In the genomic region with DNA sequence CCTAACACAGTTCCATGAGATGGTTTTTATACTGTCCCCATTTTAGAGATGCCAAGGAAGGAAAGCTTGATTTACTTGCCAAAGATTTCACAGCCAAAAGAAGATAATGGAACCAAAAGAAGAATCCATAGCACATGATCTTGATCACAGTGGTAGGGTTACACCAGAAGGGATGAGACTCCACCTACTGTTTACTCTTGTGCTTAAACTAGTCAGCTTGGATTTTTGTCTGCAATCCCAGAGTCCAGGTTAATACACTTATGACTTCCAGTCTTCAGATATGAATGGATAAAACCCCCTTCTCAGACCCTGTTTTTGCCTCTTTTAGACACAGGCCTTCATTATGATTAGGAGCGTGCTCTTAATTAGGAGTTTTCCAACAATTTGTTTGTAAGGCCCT, we compare ENCODE assay signal across 8 cellular contexts.
A peak's percentile ranks its signal among the peaks of the same experiment; 100 is the strongest.
DNase-seq lines count a peak whose midpoint lies in the region; ATAC-seq and TF ChIP-seq lines count a peak whose summit lies in the region.

No MANE protein-coding gene starts in this region.

- in situ Hi-C loops in mammary epithelial cell (cut with MboI; ENCODE audit: low sequenced_read_pairs in 2 of 2), result no loop called here

- H2AK5ac ChIP-seq in mesenchymal stem cell (ENCODE audit: low read length, severe bottlenecking), result no peak overlapping the region

- H3K4me3 Mint-ChIP-seq in mesothelial cell of epicardium, result no peak overlapping the region

- H2AFZ ChIP-seq in DND-41 (ENCODE audit: low read depth, low read length) (no peak overlapping the region), mammary epithelial cell (ENCODE audit: low read depth, low read length) (no peak overlapping the region), mesenchymal stem cell (ENCODE audit: low read depth, low read length) (no peak overlapping the region)

- no peak overlapping the region for H3K14ac ChIP-seq in mesenchymal stem cell (ENCODE audit: low read length in 2 of 2)

- H3K79me2 ChIP-seq in DND-41 (ENCODE audit: insufficient read depth, low read length) (no peaks in the 10 kb centered on the region), mammary epithelial cell (ENCODE audit: insufficient read depth, low read length) (no peaks in the 10 kb centered on the region)

- H3K4me3 ChIP-seq in DND-41 (ENCODE audit: low read depth in 1 of 2, low read length in 2 of 2) (no peak overlapping the region), mammary epithelial cell (replicated peaks in 1 of 3; ENCODE audit: insufficient read depth in 1 of 3, low read depth in 2 of 3, low read length in 3 of 3) (no peak overlapping the region), mesenchymal stem cell (ENCODE audit: insufficient read depth in 1 of 2, low read depth in 1 of 2, low read length in 2 of 2) (no peak overlapping the region)

- H4K20me1 ChIP-seq in DND-41 (ENCODE audit: insufficient read depth, low read length) (no peaks in the 10 kb centered on the region), mammary epithelial cell (ENCODE audit: insufficient read depth, low read length) (no peaks in the 10 kb centered on the region)

- no peak overlapping the region for H3K9ac ChIP-seq in DND-41 (ENCODE audit: low read depth, low read length)
- H3K9ac ChIP-seq in mammary epithelial cell (ENCODE audit: insufficient read depth, low read length), result no peak overlapping the region
- H3K9ac ChIP-seq in mesenchymal stem cell (ENCODE audit: low read length), result peak overlapping the region; percentile 3

- H3K23ac ChIP-seq in mesenchymal stem cell (ENCODE audit: low read length in 2 of 2), result no peak overlapping the region

- no peak overlapping the region for H3K27ac ChIP-seq in DND-41 (ENCODE audit: low read length)
- H3K27ac ChIP-seq in mammary epithelial cell (ENCODE audit: insufficient read depth, low read depth, low read length), result no peak overlapping the region
- H3K27ac ChIP-seq in mesenchymal stem cell (ENCODE audit: low read length, poor library complexity, severe bottlenecking), result no peak overlapping the region

- H3K4ac ChIP-seq in mesenchymal stem cell (ENCODE audit: low read depth in 1 of 2, low read length in 2 of 2), result no peak overlapping the region

- BruUV-seq in mammary epithelial cell (replicated peaks; lab: Mats Ljungman, UMichigan), result no TSS peak

- H3K27me3 ChIP-seq in DND-41 (ENCODE audit: insufficient read depth, low read length, poor library complexity) (peaks cover under 1% of the 10 kb centered on the region), mammary epithelial cell (ENCODE audit: insufficient read depth, low read length) (no peaks in the 10 kb centered on the region), mesenchymal stem cell (ENCODE audit: control insufficient read depth in 1 of 2, insufficient read depth in 1 of 2, low read length in 2 of 2) (no peaks in the 10 kb centered on the region)

- H3K4me2 ChIP-seq in DND-41 (ENCODE audit: insufficient read depth, low read length), result no peak overlapping the region
- H3K4me2 ChIP-seq in mammary epithelial cell (ENCODE audit: insufficient read depth, low read depth, low read length), result no peak overlapping the region
- no peak overlapping the region for H3K4me2 ChIP-seq in mesenchymal stem cell (ENCODE audit: low read length, poor library complexity, severe bottlenecking)

- H3K4me1 Mint-ChIP-seq in mesothelial cell of epicardium, result peaks cover 63% of the 10 kb centered on the region

- H3K9me3 ChIP-seq in DND-41 (ENCODE audit: insufficient read depth, low read length, severe bottlenecking) (no peaks in the 10 kb centered on the region), mammary epithelial cell (replicated peaks; ENCODE audit: insufficient read depth, low read length) (no peaks in the 10 kb centered on the region), mesenchymal stem cell (ENCODE audit: control insufficient read depth, low read length) (no peaks in the 10 kb centered on the region)

- no peak overlapping the region for H3K18ac ChIP-seq in mesenchymal stem cell (ENCODE audit: low read depth in 1 of 2, low read length in 2 of 2)

- H3K27ac Mint-ChIP-seq in mesothelial cell of epicardium, result no peak overlapping the region

- H2BK5ac ChIP-seq in mesenchymal stem cell (ENCODE audit: low read depth, low read length, poor library complexity, severe bottlenecking), result no peak overlapping the region

- no peak overlapping the region for H2BK12ac ChIP-seq in mesenchymal stem cell (ENCODE audit: low read length in 2 of 2)

- H4K8ac ChIP-seq in mesenchymal stem cell (ENCODE audit: low read length), result no peak overlapping the region

- TF ChIP-seq CTCF in DND-41 (IDR thresholded peaks at IDR 0.05; ENCODE audit: borderline replicate concordance, extremely low read depth, low read length, poor library complexity, severe bottlenecking), result peak; percentile 23
- peak in 1 of 2 donors; percentile 53 for TF ChIP-seq CTCF in mammary epithelial cell (conservative IDR thresholded peaks at IDR 0.05 in 1 of 2, IDR thresholded peaks at IDR 0.05 in 1 of 2; ENCODE audit: extremely low read depth in 1 of 2, insufficient read depth in 1 of 2, low read depth in 1 of 2, low read length in 2 of 2)
- no peak for TF ChIP-seq CTCF in mesothelial cell of epicardium (IDR thresholded peaks at IDR 0.05; ENCODE audit: unreplicated experiment)

- H2BK120ac ChIP-seq in mesenchymal stem cell (ENCODE audit: low read depth, low read length), result no peak overlapping the region

- CTCF ChIA-PET in mammary epithelial cell (lab: Charles Lee; ENCODE audit: low non-redundant PET), result interaction anchor here (0.6 to 0.7 kb wide), 2 partner anchors 115 to 136 kb away, joined by 3 read pairs; no protein-coding TSS in a partner anchor

- H3K36me3 ChIP-seq in DND-41 (ENCODE audit: insufficient read depth, low read length) (no peaks in the 10 kb centered on the region), mammary epithelial cell (ENCODE audit: insufficient read depth, low read length) (no peaks in the 10 kb centered on the region), mesenchymal stem cell (ENCODE audit: control insufficient read depth in 1 of 2, insufficient read depth in 2 of 2, low read depth in 1 of 2, low read length in 2 of 2) (no peaks in the 10 kb centered on the region)

- DNase-seq in DND-41 (no peak), LHCN-M2 (ENCODE audit: low read depth) (peak; percentile 41), mammary epithelial cell (peak; percentile 6), mesenchymal stem cell (peak; percentile 66), hypothalamus (lab: John Stamatoyannopoulos, UW) (no peak), mesothelial cell of epicardium (ENCODE audit: low spot score in 2 of 2, unreplicated experiment in 2 of 2) (no peak)
- DNase-seq in activated naive CD4-positive, alpha-beta T cell treated with anti-CD3 and anti-CD28 coated beads, Interleukin-2, amount 50 U/mL, for 16 hours, result no peak

- WGBS in mammary epithelial cell (ENCODE audit: low coverage, missing lambda C conversion rate), result 80% methylated on average over 1 of the region's 1 CpG
- no CpG with 5 or more reads among the region's 1 CpG for whole genome bisulfite sequencing in mesenchymal stem cell

- no peak overlapping the region for H2BK15ac ChIP-seq in mesenchymal stem cell (ENCODE audit: low read depth, poor library complexity, severe bottlenecking)

- intact Hi-C loops in mammary epithelial cell (cut with micrococcal nuclease), result loop anchor here (1.0 kb wide), 1 partner anchor 136 kb away; no protein-coding TSS in a partner anchor

- dilution Hi-C loops in mammary epithelial cell (cut with HindIII; ENCODE audit: low sequenced_read_pairs), result no loop called here

- ATAC-seq in DND-41 (ENCODE audit: insufficient read depth, low read depth) (no peak; the same call in 2 of the 3 replicates), HG02852 (IDR thresholded peaks at IDR 0.05; ENCODE audit: unreplicated experiment) (no peak)

- H3K36me3 Mint-ChIP-seq in mesothelial cell of epicardium, result no peaks in the 10 kb centered on the region

- H3K79me1 ChIP-seq in mesenchymal stem cell (replicated peaks; ENCODE audit: low read length, poor library complexity, severe bottlenecking), result no peaks in the 10 kb centered on the region

- no peaks in the 10 kb centered on the region for H3K4me1 ChIP-seq in DND-41 (ENCODE audit: insufficient read depth, low read length)
- H3K4me1 ChIP-seq in mammary epithelial cell (ENCODE audit: insufficient read depth, low read length), result no peaks in the 10 kb centered on the region
- no peaks in the 10 kb centered on the region for H3K4me1 ChIP-seq in mesenchymal stem cell (ENCODE audit: control insufficient read depth, insufficient read depth, low read depth, low read length)

- H3K9me3 Mint-ChIP-seq in mesothelial cell of epicardium, result no peaks in the 10 kb centered on the region

- no peaks in the 10 kb centered on the region for H3K27me3 Mint-ChIP-seq in mesothelial cell of epicardium (ENCODE audit: low read depth)

- H4K91ac ChIP-seq in mesenchymal stem cell (ENCODE audit: low read length), result no peak overlapping the region

Comparison
In these comparisons a context has a peak if more than half of its experiments do, and no peak if none do; other contexts are left out.
1. DNase-seq: peak in LHCN-M2 (single experiment), mammary epithelial cell (single experiment) and mesenchymal stem cell (single experiment); none in DND-41 (single experiment), hypothalamus (0 of 51), mesothelial cell of epicardium (0 of 2) and activated naive CD4-positive, alpha-beta T cell treated with anti-CD3 and anti-CD28 coated beads, Interleukin-2, amount 50 U/mL, for 16 hours (single experiment).